11 cellular contexts compared by ENCODE assay signal in genomic region chr7:134669388-134669787, GRCh38. TPM values are rescaled to one million over a fixed set of nuclear protein-coding genes. Genes with fewer than 3 reads are reported as not detected.
DNase-seq lines count a peak whose midpoint lies in the region; TF ChIP-seq lines count a peak whose summit lies in the region.
"Had no signal": no experiment of that assay in that cellular context is flagged by ENCODE, and none has a peak within 500 bp of the region (broad histone marks: within the 10 kb centered on the region; RNA-seq: fewer than 3 reads in every experiment).

No MANE protein-coding gene starts in this region.

- no peak overlapping the region for H3K4me3 ChIP-seq in OCI-LY1 (ENCODE audit: low read depth, low read length, poor library complexity, severe bottlenecking)
- H3K4me3 ChIP-seq: thyroid gland had no signal

- no peak overlapping the region for H3K27ac ChIP-seq in OCI-LY1 (ENCODE audit: low read depth, low read length, poor library complexity, severe bottlenecking)
- H3K27ac ChIP-seq: thyroid gland had no signal

- CTCF ChIA-PET in activated CD4-positive, alpha-beta T cell treated with anti-CD3 and anti-CD28 coated beads, Interleukin-2, amount 10 ng/mL, durations not matched to agents 7 days and 5 days (lab: Charles Lee) = interaction anchor here (1.0 to 1.8 kb wide), 3 partner anchors 11 to 25 kb away, joined by 3 to 7 read pairs (median 5); no protein-coding TSS in a partner anchor

- POLR2A ChIA-PET in activated CD4-positive, alpha-beta T cell treated with anti-CD3 and anti-CD28 coated beads, Interleukin-2, amount 10 ng/mL, durations not matched to agents 7 days and 5 days (lab: Charles Lee) = interaction anchor here (0.5 kb wide), 1 partner anchor 500 kb away, joined by 3 read pairs; no protein-coding TSS in a partner anchor

- TF ChIP-seq CTCF in OCI-LY1 (IDR thresholded peaks at IDR 0.05; ENCODE audit: low read length) = no peak
- no peak for TF ChIP-seq CTCF in osteocyte (IDR thresholded peaks at IDR 0.05)

- H3K9ac ChIP-seq in OCI-LY1 (ENCODE audit: low read length) = no peak overlapping the region

- peak; percentile 13 for DNase-seq in activated CD4-positive, alpha-beta T cell treated with anti-CD3 and anti-CD28 coated beads, Interleukin-2, amount 10 ng/mL, durations not matched to agents 7 days and 5 days
- DNase-seq in activated CD4-positive, alpha-beta T cell treated with anti-CD3 and anti-CD28 coated beads for 1 hour = no peak
- DNase-seq in amniotic epithelial cell (ENCODE audit: low read depth) (peak; percentile 45), osteocyte (ENCODE audit: extremely low spot score, unreplicated experiment) (no peak), SIG-M5 (lab: John Stamatoyannopoulos, UW) (no peak), NOMO-1 (lab: John Stamatoyannopoulos, UW; ENCODE audit: unreplicated experiment in 2 of 2) (no peak), DMS114 treated with DMSO at 0.1 percent for 48 hours (lab: John Stamatoyannopoulos, UW; ENCODE audit: unreplicated experiment) (no peak)
- DNase-seq: cerebellar nuclear complex, NCI-H1694 had no signal

- no peaks in the 10 kb centered on the region for H3K9me2 ChIP-seq in OCI-LY1 (ENCODE audit: low read depth, low read length)

- H3K36me3 ChIP-seq in OCI-LY1 (ENCODE audit: insufficient read depth, low read length) = no peaks in the 10 kb centered on the region
- H3K36me3 ChIP-seq: thyroid gland had no signal

- no peaks in the 10 kb centered on the region for H3K79me2 ChIP-seq in OCI-LY1 (ENCODE audit: insufficient read depth, low read length)

- peak overlapping the region; percentile 14 for H3K4me3 Mint-ChIP-seq in activated CD4-positive, alpha-beta T cell treated with anti-CD3 and anti-CD28 coated beads, Interleukin-2, amount 10 ng/mL, durations not matched to agents 7 days and 5 days
- no peak overlapping the region for H3K4me3 Mint-ChIP-seq in osteocyte (ENCODE audit: unreplicated experiment)

- no peaks in the 10 kb centered on the region for H4K20me1 ChIP-seq in OCI-LY1 (ENCODE audit: insufficient read depth, low read length)

- H3K36me3 Mint-ChIP-seq in activated CD4-positive, alpha-beta T cell treated with anti-CD3 and anti-CD28 coated beads, Interleukin-2, amount 10 ng/mL, durations not matched to agents 7 days and 5 days (ENCODE audit: low read depth) = peaks cover 36% of the 10 kb centered on the region
- H3K36me3 Mint-ChIP-seq in osteocyte (ENCODE audit: unreplicated experiment) = peaks cover 19% of the 10 kb centered on the region

- peak overlapping the region; percentile 83 for H3K27ac Mint-ChIP-seq in activated CD4-positive, alpha-beta T cell treated with anti-CD3 and anti-CD28 coated beads, Interleukin-2, amount 10 ng/mL, durations not matched to agents 7 days and 5 days
- H3K27ac Mint-ChIP-seq in osteocyte (ENCODE audit: unreplicated experiment) = peak overlapping the region; percentile 76

- H2AFZ ChIP-seq in OCI-LY1 (ENCODE audit: low read length) = no peak overlapping the region

- H3F3A ChIP-seq in OCI-LY1 (ENCODE audit: insufficient read depth, low read length) = no peaks in the 10 kb centered on the region

- H3K27me3 ChIP-seq in OCI-LY1 (ENCODE audit: insufficient read depth, low read length) = no peaks in the 10 kb centered on the region
- H3K27me3 ChIP-seq: thyroid gland had no signal

- H3K9me3 ChIP-seq in OCI-LY1 (ENCODE audit: low read length) = peaks cover 3% of the 10 kb centered on the region
- H3K9me3 ChIP-seq: thyroid gland had no signal

- peak overlapping the region; percentile 42; the same call in 1 of the 2 replicates for H3K4me2 ChIP-seq in OCI-LY1 (ENCODE audit: low read length)

- H3K9me3 Mint-ChIP-seq in activated CD4-positive, alpha-beta T cell treated with anti-CD3 and anti-CD28 coated beads, Interleukin-2, amount 10 ng/mL, durations not matched to agents 7 days and 5 days = peaks cover 3% of the 10 kb centered on the region
- no peaks in the 10 kb centered on the region for H3K9me3 Mint-ChIP-seq in osteocyte (ENCODE audit: unreplicated experiment)

- H3K27me3 Mint-ChIP-seq in activated CD4-positive, alpha-beta T cell treated with anti-CD3 and anti-CD28 coated beads, Interleukin-2, amount 10 ng/mL, durations not matched to agents 7 days and 5 days = no peaks in the 10 kb centered on the region
- no peaks in the 10 kb centered on the region for H3K27me3 Mint-ChIP-seq in osteocyte (ENCODE audit: unreplicated experiment)

- peaks cover 20% of the 10 kb centered on the region for H3K4me1 ChIP-seq in OCI-LY1 (ENCODE audit: insufficient read depth, low read length, severe bottlenecking)
- H3K4me1 ChIP-seq: thyroid gland had no signal

- peaks cover 43% of the 10 kb centered on the region for H3K4me1 Mint-ChIP-seq in activated CD4-positive, alpha-beta T cell treated with anti-CD3 and anti-CD28 coated beads, Interleukin-2, amount 10 ng/mL, durations not matched to agents 7 days and 5 days
- H3K4me1 Mint-ChIP-seq in osteocyte (ENCODE audit: unreplicated experiment) = peaks cover 10% of the 10 kb centered on the region

RNA-seq across cellular contexts. Expression of gene BPGM, which starts 22.7 kb away (rescaled TPM):
- 10 to 100 TPM; 14.6 to 15.5 TPM for total RNA-seq in activated CD4-positive, alpha-beta T cell treated with anti-CD3 and anti-CD28 coated beads, Interleukin-2, amount 10 ng/mL, durations not matched to agents 7 days and 5 days
- 11.6 and 13.3 TPM in 2 replicates for total RNA-seq in osteocyte

Comparison
In these comparisons a context has a peak if more than half of its experiments do, and no peak if none do; other contexts are left out.
1. DNase-seq: peak in activated CD4-positive, alpha-beta T cell treated with anti-CD3 and anti-CD28 coated beads, Interleukin-2, amount 10 ng/mL, durations not matched to agents 7 days and 5 days (single experiment) and amniotic epithelial cell (single experiment); none in activated CD4-positive, alpha-beta T cell treated with anti-CD3 and anti-CD28 coated beads for 1 hour (single experiment), osteocyte (single experiment), SIG-M5 (single experiment), NOMO-1 (0 of 2) and DMS114 treated with DMSO at 0.1 percent for 48 hours (single experiment).